In genomic region chr19:40777795-40778044, GRCh38 we compare ENCODE assay signal across 8 cellular contexts. TPM values are rescaled to one million over a fixed set of nuclear protein-coding genes. Genes with fewer than 3 reads are reported as not detected.
DNase-seq lines count a peak whose midpoint lies in the region; ATAC-seq and TF ChIP-seq lines count a peak whose summit lies in the region.

No MANE protein-coding gene starts in this region.

- H3K36me3 ChIP-seq in MG63 (no peaks in the 10 kb centered on the region), duodenal mucosa (ENCODE audit: control insufficient read depth in 1 of 2, insufficient read depth in 2 of 2, low read length in 2 of 2) (peaks cover 0 to 3% of the 10 kb centered on the region in 2 donors), neural cell (ENCODE audit: insufficient read depth, low read length) (no peaks in the 10 kb centered on the region)

- no peak for DNase-seq in CD4-positive, alpha-beta T cell
- DNase-seq in MG63 (no peak), DMS153 treated with DMSO at 0.1 percent for 48 hours (lab: John Stamatoyannopoulos, UW; ENCODE audit: unreplicated experiment) (no peak)
- DNase-seq in stimulated activated CD4-positive, alpha-beta T cell treated with anti-CD3 and anti-CD28 coated beads, Interleukin-12 subunit alpha, Interleukin-12 subunit beta, amount 100 ng/mL, for 4 hours, result no peak

- intact Hi-C loops in CD4-positive, alpha-beta T cell (cut with DNase I, micrococcal nuclease), result loop anchor here (1.0 to 5.0 kb wide), 7 partner anchors 21 to 62 kb away; partner anchors contain the start of genes ACTMAP (in 1 of the 2), COQ8B (in 1 of the 2) and SNRPA (in 1 of the 2)

- H3K9me3 Mint-ChIP-seq in CD4-positive, alpha-beta T cell, result no peaks in the 10 kb centered on the region

- no peaks in the 10 kb centered on the region for H4K20me1 ChIP-seq in neural cell (ENCODE audit: insufficient read depth)

- H3K27me3 Mint-ChIP-seq in CD4-positive, alpha-beta T cell, result no peaks in the 10 kb centered on the region

- peak overlapping the region; percentile 70 for H3K4me3 ChIP-seq in MG63
- H3K4me3 ChIP-seq in duodenal mucosa (ENCODE audit: low read depth in 1 of 2, low read length in 2 of 2), result peak overlapping the region; percentile 84 to 91
- H3K4me3 ChIP-seq in neural cell (ENCODE audit: low read length), result peak overlapping the region; percentile 80

- TF ChIP-seq EP300 in neural cell (conservative IDR thresholded peaks at IDR 0.05; ENCODE audit: poor library complexity, severe bottlenecking), result peak; percentile 6

- H3K9ac ChIP-seq in duodenal mucosa (ENCODE audit: low read depth in 1 of 2, low read length in 2 of 2), result peak overlapping the region; percentile 90 to 94
- peak overlapping the region; percentile 87 for H3K9ac ChIP-seq in neural cell (ENCODE audit: low read length)

- peak overlapping the region; percentile 95 for H3K4me3 Mint-ChIP-seq in CD4-positive, alpha-beta T cell

- H3F3A ChIP-seq in neural cell (ENCODE audit: insufficient read depth, low read length, poor library complexity, severe bottlenecking), result peaks cover 4% of the 10 kb centered on the region

- no peak for ATAC-seq in CD4-positive, alpha-beta T cell (ENCODE audit: poor library complexity)
- ATAC-seq in HG03520 (IDR thresholded peaks at IDR 0.05; ENCODE audit: unreplicated experiment), result no peak
- ATAC-seq in HG02973 (IDR thresholded peaks at IDR 0.05; ENCODE audit: unreplicated experiment), result no peak

- CTCF ChIA-PET in CD4-positive, alpha-beta T cell (lab: Charles Lee), result interaction anchor here (1.1 to 5.2 kb wide), 10 partner anchors 11 to 367 kb away, joined by 3 to 40 read pairs (median 6); partner anchors contain the start of genes ACTMAP, COQ8B, EGLN2 and ITPKC

- H2AFZ ChIP-seq in neural cell (ENCODE audit: low read depth, low read length), result no peak overlapping the region

- POLR2A ChIA-PET in CD4-positive, alpha-beta T cell (lab: Charles Lee), result interaction anchor here (0.7 to 5.4 kb wide), 25 partner anchors 8 to 486 kb away, joined by 3 to 198 read pairs (median 8); partner anchors contain the start of genes ACTMAP, COQ8B, EGLN2 and HNRNPUL1

- TF ChIP-seq CTCF in CD4-positive, alpha-beta T cell (IDR thresholded peaks at IDR 0.05), result no peak
- no peak for TF ChIP-seq CTCF in neural cell (IDR thresholded peaks at IDR 0.05; ENCODE audit: poor library complexity, severe bottlenecking)

- peak overlapping the region; percentile 95 for H3K27ac ChIP-seq in CD4-positive, alpha-beta T cell (ENCODE audit: low read depth, low read length)
- peak overlapping the region; percentile 98 for H3K27ac ChIP-seq in duodenal mucosa (ENCODE audit: low read depth, low read length)
- H3K27ac ChIP-seq in neural cell (ENCODE audit: low read length), result peak overlapping the region; percentile 99

- H3K27ac Mint-ChIP-seq in CD4-positive, alpha-beta T cell, result peak overlapping the region; percentile 93

- TF ChIP-seq RAD21 in neural cell (conservative IDR thresholded peaks at IDR 0.05), result no peak

- peaks cover 33% of the 10 kb centered on the region for H3K36me3 Mint-ChIP-seq in CD4-positive, alpha-beta T cell (ENCODE audit: low read depth)

- peak overlapping the region; percentile 78 for H3K4me2 ChIP-seq in neural cell (ENCODE audit: low read length)

- no peaks in the 10 kb centered on the region for H3K79me2 ChIP-seq in neural cell (replicated peaks; ENCODE audit: insufficient read depth, low read length)

- H3K9me3 ChIP-seq in CD4-positive, alpha-beta T cell (ENCODE audit: control insufficient read depth, low read length), result no peaks in the 10 kb centered on the region
- H3K9me3 ChIP-seq in MG63 (no peaks in the 10 kb centered on the region), duodenal mucosa (ENCODE audit: control insufficient read depth in 1 of 2, low read length in 2 of 2) (no peaks in the 10 kb centered on the region), neural cell (ENCODE audit: low read length) (no peaks in the 10 kb centered on the region)

- no peaks in the 10 kb centered on the region for H3K9me2 ChIP-seq in neural cell (ENCODE audit: insufficient read depth, low read length)

- H3K4me1 Mint-ChIP-seq in CD4-positive, alpha-beta T cell (ENCODE audit: low read depth), result peaks cover 36% of the 10 kb centered on the region

- peaks cover 12 to 15% of the 10 kb centered on the region in 2 donors for H3K4me1 ChIP-seq in duodenal mucosa (ENCODE audit: control insufficient read depth in 1 of 2, insufficient read depth in 2 of 2, low read length in 2 of 2)

- H3K27me3 ChIP-seq in CD4-positive, alpha-beta T cell (ENCODE audit: control insufficient read depth, insufficient read depth, low read length), result no peaks in the 10 kb centered on the region
- no peaks in the 10 kb centered on the region for H3K27me3 ChIP-seq in MG63
- H3K27me3 ChIP-seq in duodenal mucosa (ENCODE audit: control insufficient read depth in 1 of 2, insufficient read depth in 2 of 2, low read length in 2 of 2), result no peaks in the 10 kb centered on the region
- no peaks in the 10 kb centered on the region for H3K27me3 ChIP-seq in neural cell (ENCODE audit: insufficient read depth, low read depth, low read length)

TF ChIP-seq in neural cell, 6 proteins besides CTCF, POLR2A, EP300 and RAD21:
- peak; percentile 10 for TF ChIP-seq MXI1 (conservative IDR thresholded peaks at IDR 0.05; ENCODE audit: poor library complexity, severe bottlenecking)
- no peak for TF ChIP-seq REST (IDR thresholded peaks at IDR 0.05; ENCODE audit: borderline replicate concordance)
- TF ChIP-seq SMC3 (conservative IDR thresholded peaks at IDR 0.05; ENCODE audit: poor library complexity), result no peak
- TF ChIP-seq EZH2 (IDR thresholded peaks at IDR 0.05; ENCODE audit: borderline replicate concordance, insufficient read depth, low read length, poor library complexity, severe bottlenecking), result no peak
- TF ChIP-seq POLR2AphosphoS5 (IDR thresholded peaks at IDR 0.05), result peak; percentile 70

RNA-seq across cellular contexts. Expression of gene RAB4B, which starts 0.3 kb away (rescaled TPM):
- total RNA-seq in CD4-positive, alpha-beta T cell, result 10 to 100 TPM; 26.6 to 26.9 TPM
- 34.4 and 41.2 TPM in 2 replicates for total RNA-seq in MG63 (2014; rRNA removed; shearing (Covaris generic); ENCODE audit: low replicate concordance)
- 66.0 and 76.2 TPM in 2 replicates for polyA plus RNA-seq in neural cell
- polyA minus RNA-seq in neural cell, result 25.1 and 29.5 TPM in 2 replicates

RNA-seq across cellular contexts. Expression of gene MIA, which starts 2.4 kb away (rescaled TPM):
- total RNA-seq in CD4-positive, alpha-beta T cell, result not detected
- not detected in 2 replicates for total RNA-seq in MG63 (2014; rRNA removed; shearing (Covaris generic); ENCODE audit: low replicate concordance)
- polyA plus RNA-seq in neural cell, result 1.8 and 4.0 TPM in 2 replicates
- not detected in 2 replicates for polyA minus RNA-seq in neural cell

RNA-seq across cellular contexts. Expression of gene EGLN2, which starts 21.3 kb away (rescaled TPM):
- total RNA-seq in CD4-positive, alpha-beta T cell, result 100 to 1,000 TPM; 150 to 151 TPM
- 63.2 and 140 TPM in 2 replicates for total RNA-seq in MG63 (2014; rRNA removed; shearing (Covaris generic); ENCODE audit: low replicate concordance)
- 110 and 112 TPM in 2 replicates for polyA plus RNA-seq in neural cell
- 112 and 117 TPM in 2 replicates for polyA minus RNA-seq in neural cell

RNA-seq across cellular contexts. Expression of gene SNRPA, which starts 26.7 kb away (rescaled TPM):
- total RNA-seq in CD4-positive, alpha-beta T cell, result 10 to 100 TPM; 60.3 to 76.7 TPM
- 66.4 and 68.4 TPM in 2 replicates for total RNA-seq in MG63 (2014; rRNA removed; shearing (Covaris generic); ENCODE audit: low replicate concordance)
- polyA plus RNA-seq in neural cell, result 29.9 and 37.9 TPM in 2 replicates
- polyA minus RNA-seq in neural cell, result 14.4 and 19.2 TPM in 2 replicates

RNA-seq across cellular contexts. Expression of gene ACTMAP, which starts 27.4 kb away (rescaled TPM):
- 1 to 10 TPM; 3.9 to 5.7 TPM for total RNA-seq in CD4-positive, alpha-beta T cell
- 0.95 and 3.6 TPM in 2 replicates for total RNA-seq in MG63 (2014; rRNA removed; shearing (Covaris generic); ENCODE audit: low replicate concordance)
- polyA plus RNA-seq in neural cell, result 1.0 TPM in 1 of 2 replicates, not detected in the other
- polyA minus RNA-seq in neural cell, result 0.73 and 1.3 TPM in 2 replicates
